ENCODE assay signal across 8 cellular contexts in genomic region chr6:80106418-80107235, GRCh38. TPM values are rescaled to one million over a fixed set of nuclear protein-coding genes. Genes with fewer than 3 reads are reported as not detected.
DNase-seq lines count a peak whose midpoint lies in the region; ATAC-seq and TF ChIP-seq lines count a peak whose summit lies in the region.

Gene BCKDHB (plus strand): TSS chr6:80106671. CDS start chr6:80106694, 23 bp downstream.

- peaks cover 6% of the 10 kb centered on the region for H3K27me3 Mint-ChIP-seq in activated T-helper 2 cell treated with anti-CD3 and anti-CD28 coated beads, Interferon-gamma antibody, Interleukin-2, Interleukin-4, amounts not matched to agents 10 μg/mL and 5 μg/mL and 100 μg/mL, durations not matched to agents 14 hours and 24 hours and 36 hours (ENCODE audit: low read depth)
- H3K27me3 Mint-ChIP-seq in naive thymus-derived CD8-positive, alpha-beta T cell = peaks cover 0 to 11% (median 3%) of the 10 kb centered on the region in 5 donors

- ATAC-seq in RWPE2 (ENCODE audit: low read depth) = peak; percentile 98
- peak; percentile 97 for ATAC-seq in naive thymus-derived CD8-positive, alpha-beta T cell

- peak within 1 kb of the TSS; percentile 90 for H3K27ac Mint-ChIP-seq in activated T-helper 2 cell treated with anti-CD3 and anti-CD28 coated beads, Interferon-gamma antibody, Interleukin-2, Interleukin-4, amounts not matched to agents 10 μg/mL and 5 μg/mL and 100 μg/mL, durations not matched to agents 14 hours and 24 hours and 36 hours
- H3K27ac Mint-ChIP-seq in naive thymus-derived CD8-positive, alpha-beta T cell = peak within 1 kb of the TSS; percentile 56 to 96 (median 91)

- H3K27me3 ChIP-seq in RWPE2 (ENCODE audit: insufficient read depth, poor library complexity, severe bottlenecking) = no peaks in the 10 kb centered on the region

- H3K36me3 Mint-ChIP-seq in activated T-helper 2 cell treated with anti-CD3 and anti-CD28 coated beads, Interferon-gamma antibody, Interleukin-2, Interleukin-4, amounts not matched to agents 10 μg/mL and 5 μg/mL and 100 μg/mL, durations not matched to agents 14 hours and 24 hours and 36 hours (ENCODE audit: low read depth) = no peaks in the 10 kb centered on the region
- H3K36me3 Mint-ChIP-seq in naive thymus-derived CD8-positive, alpha-beta T cell = peaks cover 0 to 6% (median 0%) of the 10 kb centered on the region in 3 donors

- H3K4me1 Mint-ChIP-seq in activated T-helper 2 cell treated with anti-CD3 and anti-CD28 coated beads, Interferon-gamma antibody, Interleukin-2, Interleukin-4, amounts not matched to agents 10 μg/mL and 5 μg/mL and 100 μg/mL, durations not matched to agents 14 hours and 24 hours and 36 hours (ENCODE audit: low read depth) = peaks cover 20% of the 10 kb centered on the region
- peaks cover 15 to 28% (median 22%) of the 10 kb centered on the region in 4 donors for H3K4me1 Mint-ChIP-seq in naive thymus-derived CD8-positive, alpha-beta T cell

- peak within 1 kb of the TSS; percentile 41 for H3K27ac ChIP-seq in RWPE2 (ENCODE audit: poor library complexity, severe bottlenecking)

- H3K4me3 ChIP-seq in RWPE2 (ENCODE audit: severe bottlenecking) (peak within 1 kb of the TSS; percentile 52), fibroblast of mammary gland (ENCODE audit: control insufficient read depth, low read depth, low read length) (peak within 1 kb of the TSS; percentile 79)

- no peaks in the 10 kb centered on the region for H3K9me3 Mint-ChIP-seq in activated T-helper 2 cell treated with anti-CD3 and anti-CD28 coated beads, Interferon-gamma antibody, Interleukin-2, Interleukin-4, amounts not matched to agents 10 μg/mL and 5 μg/mL and 100 μg/mL, durations not matched to agents 14 hours and 24 hours and 36 hours
- H3K9me3 Mint-ChIP-seq in naive thymus-derived CD8-positive, alpha-beta T cell = no peaks in the 10 kb centered on the region

- intact Hi-C loops in activated T-helper 2 cell treated with anti-CD3 and anti-CD28 coated beads, Interferon-gamma antibody, Interleukin-2, Interleukin-4, amounts not matched to agents 10 μg/mL and 5 μg/mL and 100 μg/mL, durations not matched to agents 14 hours and 24 hours and 36 hours (cut with micrococcal nuclease) = loop anchor here (1.0 to 10.0 kb wide), 4 partner anchors 59 to 872 kb away; partner anchors contain the start of genes HMGN3 and TTK

- H3K4me3 Mint-ChIP-seq in activated T-helper 2 cell treated with anti-CD3 and anti-CD28 coated beads, Interferon-gamma antibody, Interleukin-2, Interleukin-4, amounts not matched to agents 10 μg/mL and 5 μg/mL and 100 μg/mL, durations not matched to agents 14 hours and 24 hours and 36 hours (ENCODE audit: low read depth) = peak within 1 kb of the TSS; percentile 96
- H3K4me3 Mint-ChIP-seq in naive thymus-derived CD8-positive, alpha-beta T cell = peak within 1 kb of the TSS; percentile 86 to 98 (median 92)

- H3K9me3 ChIP-seq in RWPE2 (ENCODE audit: severe bottlenecking) = no peaks in the 10 kb centered on the region

- no peak for TF ChIP-seq CTCF in RWPE2 (IDR thresholded peaks at IDR 0.05; ENCODE audit: poor library complexity, severe bottlenecking)
- TF ChIP-seq CTCF in fibroblast of mammary gland (conservative IDR thresholded peaks at IDR 0.05; ENCODE audit: control insufficient read depth, insufficient read depth, low read depth, low read length) = no peak

- POLR2A ChIA-PET in naive thymus-derived CD8-positive, alpha-beta T cell (lab: Charles Lee) = interaction anchor here (0.8 to 3.3 kb wide), 6 partner anchors 8 to 1646 kb away, joined by 3 to 18 read pairs (median 8); partner anchors contain the start of genes ELOVL4, TENT5A and TTK

- H3K36me3 ChIP-seq in RWPE2 (ENCODE audit: low read depth) = no peaks in the 10 kb centered on the region

- no peaks in the 10 kb centered on the region for H3K4me1 ChIP-seq in RWPE2 (ENCODE audit: insufficient read depth, poor library complexity, severe bottlenecking)

- DNase-seq in EH (ENCODE audit: low read depth) (peak; percentile 99), H4 (ENCODE audit: low spot score) (peak; percentile 96), LoVo (ENCODE audit: low spot score) (peak; percentile 98), RWPE2 (ENCODE audit: low spot score) (peak; percentile 99), fibroblast of mammary gland (ENCODE audit: low read depth) (peak; percentile 97)
- DNase-seq in activated T-helper 2 cell treated with anti-CD3 and anti-CD28 coated beads, Interferon-gamma antibody, Interleukin-2, Interleukin-4, amounts not matched to agents 10 μg/mL and 5 μg/mL and 100 μg/mL, durations not matched to agents 14 hours and 24 hours and 36 hours (ENCODE audit: low spot score) = peak; percentile 98
- DNase-seq in naive thymus-derived CD8-positive, alpha-beta T cell = peak; percentile 87 to 99 (median 98)
- peak; percentile 94 to 98 (median 97) for DNase-seq in stimulated activated naive CD4-positive, alpha-beta T cell (lab: John Stamatoyannopoulos, UW)

RNA-seq across cellular contexts. Expression of gene BCKDHB, which starts in this region (rescaled TPM):
- 3.8 and 8.5 TPM in 2 replicates for total RNA-seq in H4 (2014; rRNA removed; shearing (Covaris generic))
- total RNA-seq in activated T-helper 2 cell treated with anti-CD3 and anti-CD28 coated beads, Interferon-gamma antibody, Interleukin-2, Interleukin-4, amounts not matched to agents 10 μg/mL and 5 μg/mL and 100 μg/mL, durations not matched to agents 14 hours and 24 hours and 36 hours = 17.5 and 18.5 TPM in 2 replicates
- 10 to 100 TPM; 20.1 to 22.3 TPM for total RNA-seq in naive thymus-derived CD8-positive, alpha-beta T cell
- polyA plus RNA-seq in naive thymus-derived CD8-positive, alpha-beta T cell = 10 to 100 TPM; 24.1 to 31.4 (median 26.4) TPM

Comparison
In these comparisons a context has a peak if more than half of its experiments do, and no peak if none do; other contexts are left out.
1. Peak in every context shown above with its lines: DNase-seq, ATAC-seq, H3K4me3 ChIP-seq and H3K27ac ChIP-seq.